In the genomic region with DNA sequence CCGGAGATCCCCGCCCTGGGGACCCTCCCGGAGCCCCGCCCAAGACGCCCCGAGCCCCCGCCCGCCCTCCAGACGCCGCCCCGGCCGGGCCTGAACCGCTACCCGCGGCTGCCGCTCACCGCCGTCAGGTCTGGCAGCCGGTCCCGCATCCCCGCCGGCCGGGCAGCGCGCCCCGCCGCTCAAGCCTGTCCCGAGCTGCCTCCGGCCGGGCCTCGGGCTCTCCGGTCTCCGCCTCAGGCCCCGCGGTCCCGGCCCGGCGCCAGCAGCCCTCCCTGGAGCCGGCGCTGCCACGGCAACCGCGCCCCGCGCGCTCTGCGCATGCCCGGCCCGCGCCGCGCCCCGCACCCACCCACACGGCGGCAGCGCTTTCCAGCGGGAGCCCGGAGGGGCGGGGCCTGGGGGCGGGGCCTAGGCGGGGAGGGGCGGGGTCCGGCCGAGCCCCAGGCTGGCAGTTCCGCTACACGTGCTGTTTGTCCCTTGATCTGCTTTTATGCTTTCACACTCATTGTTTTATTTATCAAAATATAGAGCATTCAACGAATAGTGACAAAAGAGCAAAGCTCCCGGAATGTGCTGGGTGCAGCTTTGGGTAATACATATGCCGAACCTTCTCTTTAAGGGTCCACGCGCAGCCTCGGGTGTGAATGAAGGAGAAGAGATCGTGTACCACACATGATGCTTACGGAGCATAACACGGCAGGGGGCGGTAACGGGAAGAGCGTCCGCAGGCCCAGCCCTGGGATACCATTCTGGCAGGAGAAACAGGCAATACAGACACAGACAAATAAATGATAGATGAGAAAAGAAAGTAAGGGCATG, we compare ENCODE assay signal across 1 cellular context.
TF ChIP-seq lines count a peak whose summit lies in the region.

A gene (minus strand): TSS at position 300 of the 819 bp plus-strand sequence. CDS start 151 bp downstream, at position 149.

TF ChIP-seq in GM12878, 131 proteins besides CTCF, POLR2A, EP300 and RAD21 (continued from another document):
- TF ChIP-seq, protein P1, sequence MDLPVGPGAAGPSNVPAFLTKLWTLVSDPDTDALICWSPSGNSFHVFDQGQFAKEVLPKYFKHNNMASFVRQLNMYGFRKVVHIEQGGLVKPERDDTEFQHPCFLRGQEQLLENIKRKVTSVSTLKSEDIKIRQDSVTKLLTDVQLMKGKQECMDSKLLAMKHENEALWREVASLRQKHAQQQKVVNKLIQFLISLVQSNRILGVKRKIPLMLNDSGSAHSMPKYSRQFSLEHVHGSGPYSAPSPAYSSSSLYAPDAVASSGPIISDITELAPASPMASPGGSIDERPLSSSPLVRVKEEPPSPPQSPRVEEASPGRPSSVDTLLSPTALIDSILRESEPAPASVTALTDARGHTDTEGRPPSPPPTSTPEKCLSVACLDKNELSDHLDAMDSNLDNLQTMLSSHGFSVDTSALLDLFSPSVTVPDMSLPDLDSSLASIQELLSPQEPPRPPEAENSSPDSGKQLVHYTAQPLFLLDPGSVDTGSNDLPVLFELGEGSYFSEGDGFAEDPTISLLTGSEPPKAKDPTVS (IDR thresholded peaks at IDR 0.05; ENCODE audit: low read depth, low read length): no peak
- TF ChIP-seq MTA3 (IDR thresholded peaks at IDR 0.05; ENCODE audit: borderline replicate concordance, low read length): no peak
- TF ChIP-seq EGR1 (IDR thresholded peaks at IDR 0.05; ENCODE audit: borderline replicate concordance in 1 of 2, low read depth in 2 of 2, low read length in 2 of 2): no peak
- TF ChIP-seq STAT1 (conservative IDR thresholded peaks at IDR 0.05): no peak
- no peak for TF ChIP-seq SIX5 (IDR thresholded peaks at IDR 0.05; ENCODE audit: low read depth, low read length, severe bottlenecking)
- TF ChIP-seq, protein P2, sequence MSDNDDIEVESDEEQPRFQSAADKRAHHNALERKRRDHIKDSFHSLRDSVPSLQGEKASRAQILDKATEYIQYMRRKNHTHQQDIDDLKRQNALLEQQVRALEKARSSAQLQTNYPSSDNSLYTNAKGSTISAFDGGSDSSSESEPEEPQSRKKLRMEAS (IDR thresholded peaks at IDR 0.05; ENCODE audit: low read depth, low read length): no peak
- TF ChIP-seq RUNX3 (IDR thresholded peaks at IDR 0.05; ENCODE audit: low read length): no peak
- TF ChIP-seq ZSCAN29 (IDR thresholded peaks at IDR 0.05): no peak
- no peak for TF ChIP-seq NFXL1 (IDR thresholded peaks at IDR 0.05; ENCODE audit: borderline replicate concordance)
- no peak for TF ChIP-seq RELA (IDR thresholded peaks at IDR 0.05; ENCODE audit: borderline replicate concordance, partially characterized antibody)
- TF ChIP-seq LARP7 (IDR thresholded peaks at IDR 0.05): peak; percentile 52; the same call in 1 of the 2 replicates
- peak; percentile 62 for TF ChIP-seq NRF1 (conservative IDR thresholded peaks at IDR 0.05; ENCODE audit: low read depth, low read length)
- TF ChIP-seq IKZF1 (conservative IDR thresholded peaks at IDR 0.05): peak; percentile 24; the same call in 1 of the 2 replicates
- no peak for TF ChIP-seq SUPT20H (IDR thresholded peaks at IDR 0.05; ENCODE audit: borderline replicate concordance, control insufficient read depth, low read depth, low read length)
- TF ChIP-seq DPF2 (IDR thresholded peaks at IDR 0.05): no peak
- TF ChIP-seq, protein P3, sequence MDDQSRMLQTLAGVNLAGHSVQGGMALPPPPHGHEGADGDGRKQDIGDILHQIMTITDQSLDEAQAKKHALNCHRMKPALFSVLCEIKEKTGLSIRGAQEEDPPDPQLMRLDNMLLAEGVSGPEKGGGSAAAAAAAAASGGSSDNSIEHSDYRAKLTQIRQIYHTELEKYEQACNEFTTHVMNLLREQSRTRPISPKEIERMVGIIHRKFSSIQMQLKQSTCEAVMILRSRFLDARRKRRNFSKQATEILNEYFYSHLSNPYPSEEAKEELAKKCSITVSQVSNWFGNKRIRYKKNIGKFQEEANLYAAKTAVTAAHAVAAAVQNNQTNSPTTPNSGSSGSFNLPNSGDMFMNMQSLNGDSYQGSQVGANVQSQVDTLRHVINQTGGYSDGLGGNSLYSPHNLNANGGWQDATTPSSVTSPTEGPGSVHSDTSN (IDR thresholded peaks at IDR 0.05; ENCODE audit: insufficient replicate concordance, low read depth, low read length): no peak
- TF ChIP-seq MXI1 (IDR thresholded peaks at IDR 0.05; ENCODE audit: low read depth, low read length): peak; percentile 49; the same call in 1 of the 2 replicates
- 0 out of 2 replicates have a peak, but pooled peaks have one; percentile 15 for TF ChIP-seq NR2F1 (conservative IDR thresholded peaks at IDR 0.05)
- no peak for TF ChIP-seq TCF12 (IDR thresholded peaks at IDR 0.05; ENCODE audit: low read depth, low read length)
- TF ChIP-seq NR2C1 (IDR thresholded peaks at IDR 0.05): 0 out of 2 replicates have a peak, but pooled peaks have one; percentile 23
- TF ChIP-seq SMC3 (IDR thresholded peaks at IDR 0.05; ENCODE audit: borderline replicate concordance, low read length): no peak
- TF ChIP-seq, protein P4, sequence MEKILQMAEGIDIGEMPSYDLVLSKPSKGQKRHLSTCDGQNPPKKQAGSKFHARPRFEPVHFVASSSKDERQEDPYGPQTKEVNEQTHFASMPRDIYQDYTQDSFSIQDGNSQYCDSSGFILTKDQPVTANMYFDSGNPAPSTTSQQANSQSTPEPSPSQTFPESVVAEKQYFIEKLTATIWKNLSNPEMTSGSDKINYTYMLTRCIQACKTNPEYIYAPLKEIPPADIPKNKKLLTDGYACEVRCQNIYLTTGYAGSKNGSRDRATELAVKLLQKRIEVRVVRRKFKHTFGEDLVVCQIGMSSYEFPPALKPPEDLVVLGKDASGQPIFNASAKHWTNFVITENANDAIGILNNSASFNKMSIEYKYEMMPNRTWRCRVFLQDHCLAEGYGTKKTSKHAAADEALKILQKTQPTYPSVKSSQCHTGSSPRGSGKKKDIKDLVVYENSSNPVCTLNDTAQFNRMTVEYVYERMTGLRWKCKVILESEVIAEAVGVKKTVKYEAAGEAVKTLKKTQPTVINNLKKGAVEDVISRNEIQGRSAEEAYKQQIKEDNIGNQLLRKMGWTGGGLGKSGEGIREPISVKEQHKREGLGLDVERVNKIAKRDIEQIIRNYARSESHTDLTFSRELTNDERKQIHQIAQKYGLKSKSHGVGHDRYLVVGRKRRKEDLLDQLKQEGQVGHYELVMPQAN (conservative IDR thresholded peaks at IDR 0.05): 0 out of 2 replicates have a peak, but pooled peaks have one; percentile 54
- TF ChIP-seq, protein P5, sequence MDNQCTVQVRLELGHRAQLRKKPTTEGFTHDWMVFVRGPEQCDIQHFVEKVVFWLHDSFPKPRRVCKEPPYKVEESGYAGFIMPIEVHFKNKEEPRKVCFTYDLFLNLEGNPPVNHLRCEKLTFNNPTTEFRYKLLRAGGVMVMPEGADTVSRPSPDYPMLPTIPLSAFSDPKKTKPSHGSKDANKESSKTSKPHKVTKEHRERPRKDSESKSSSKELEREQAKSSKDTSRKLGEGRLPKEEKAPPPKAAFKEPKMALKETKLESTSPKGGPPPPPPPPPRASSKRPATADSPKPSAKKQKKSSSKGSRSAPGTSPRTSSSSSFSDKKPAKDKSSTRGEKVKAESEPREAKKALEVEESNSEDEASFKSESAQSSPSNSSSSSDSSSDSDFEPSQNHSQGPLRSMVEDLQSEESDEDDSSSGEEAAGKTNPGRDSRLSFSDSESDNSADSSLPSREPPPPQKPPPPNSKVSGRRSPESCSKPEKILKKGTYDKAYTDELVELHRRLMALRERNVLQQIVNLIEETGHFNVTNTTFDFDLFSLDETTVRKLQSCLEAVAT (IDR thresholded peaks at IDR 0.05): no peak
- TF ChIP-seq HDGF (IDR thresholded peaks at IDR 0.05): no peak
- TF ChIP-seq CHD2 (IDR thresholded peaks at IDR 0.05; ENCODE audit: borderline replicate concordance, low read depth, low read length): no peak
- TF ChIP-seq, protein P6, sequence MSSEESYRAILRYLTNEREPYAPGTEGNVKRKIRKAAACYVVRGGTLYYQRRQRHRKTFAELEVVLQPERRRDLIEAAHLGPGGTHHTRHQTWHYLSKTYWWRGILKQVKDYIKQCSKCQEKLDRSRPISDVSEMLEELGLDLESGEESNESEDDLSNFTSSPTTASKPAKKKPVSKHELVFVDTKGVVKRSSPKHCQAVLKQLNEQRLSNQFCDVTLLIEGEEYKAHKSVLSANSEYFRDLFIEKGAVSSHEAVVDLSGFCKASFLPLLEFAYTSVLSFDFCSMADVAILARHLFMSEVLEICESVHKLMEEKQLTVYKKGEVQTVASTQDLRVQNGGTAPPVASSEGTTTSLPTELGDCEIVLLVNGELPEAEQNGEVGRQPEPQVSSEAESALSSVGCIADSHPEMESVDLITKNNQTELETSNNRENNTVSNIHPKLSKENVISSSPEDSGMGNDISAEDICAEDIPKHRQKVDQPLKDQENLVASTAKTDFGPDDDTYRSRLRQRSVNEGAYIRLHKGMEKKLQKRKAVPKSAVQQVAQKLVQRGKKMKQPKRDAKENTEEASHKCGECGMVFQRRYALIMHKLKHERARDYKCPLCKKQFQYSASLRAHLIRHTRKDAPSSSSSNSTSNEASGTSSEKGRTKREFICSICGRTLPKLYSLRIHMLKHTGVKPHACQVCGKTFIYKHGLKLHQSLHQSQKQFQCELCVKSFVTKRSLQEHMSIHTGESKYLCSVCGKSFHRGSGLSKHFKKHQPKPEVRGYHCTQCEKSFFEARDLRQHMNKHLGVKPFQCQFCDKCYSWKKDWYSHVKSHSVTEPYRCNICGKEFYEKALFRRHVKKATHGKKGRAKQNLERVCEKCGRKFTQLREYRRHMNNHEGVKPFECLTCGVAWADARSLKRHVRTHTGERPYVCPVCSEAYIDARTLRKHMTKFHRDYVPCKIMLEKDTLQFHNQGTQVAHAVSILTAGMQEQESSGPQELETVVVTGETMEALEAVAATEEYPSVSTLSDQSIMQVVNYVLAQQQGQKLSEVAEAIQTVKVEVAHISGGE (CRISPR knock-in tag; IDR thresholded peaks at IDR 0.05): no peak
- TF ChIP-seq ETV6 (conservative IDR thresholded peaks at IDR 0.05 in 1 of 2, IDR thresholded peaks at IDR 0.05 in 1 of 2; ENCODE audit: borderline replicate concordance in 1 of 2, low read depth in 1 of 2): no peak
- no peak for TF ChIP-seq ZNF217 (IDR thresholded peaks at IDR 0.05)
- no peak for TF ChIP-seq JUND (IDR thresholded peaks at IDR 0.05; ENCODE audit: low read depth, low read length)
- TF ChIP-seq, protein P7, sequence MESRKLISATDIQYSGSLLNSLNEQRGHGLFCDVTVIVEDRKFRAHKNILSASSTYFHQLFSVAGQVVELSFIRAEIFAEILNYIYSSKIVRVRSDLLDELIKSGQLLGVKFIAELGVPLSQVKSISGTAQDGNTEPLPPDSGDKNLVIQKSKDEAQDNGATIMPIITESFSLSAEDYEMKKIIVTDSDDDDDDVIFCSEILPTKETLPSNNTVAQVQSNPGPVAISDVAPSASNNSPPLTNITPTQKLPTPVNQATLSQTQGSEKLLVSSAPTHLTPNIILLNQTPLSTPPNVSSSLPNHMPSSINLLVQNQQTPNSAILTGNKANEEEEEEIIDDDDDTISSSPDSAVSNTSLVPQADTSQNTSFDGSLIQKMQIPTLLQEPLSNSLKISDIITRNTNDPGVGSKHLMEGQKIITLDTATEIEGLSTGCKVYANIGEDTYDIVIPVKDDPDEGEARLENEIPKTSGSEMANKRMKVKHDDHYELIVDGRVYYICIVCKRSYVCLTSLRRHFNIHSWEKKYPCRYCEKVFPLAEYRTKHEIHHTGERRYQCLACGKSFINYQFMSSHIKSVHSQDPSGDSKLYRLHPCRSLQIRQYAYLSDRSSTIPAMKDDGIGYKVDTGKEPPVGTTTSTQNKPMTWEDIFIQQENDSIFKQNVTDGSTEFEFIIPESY (IDR thresholded peaks at IDR 0.05): no peak
- no peak for TF ChIP-seq SIN3A (IDR thresholded peaks at IDR 0.05; ENCODE audit: low read depth, low read length)
- TF ChIP-seq, protein P8, sequence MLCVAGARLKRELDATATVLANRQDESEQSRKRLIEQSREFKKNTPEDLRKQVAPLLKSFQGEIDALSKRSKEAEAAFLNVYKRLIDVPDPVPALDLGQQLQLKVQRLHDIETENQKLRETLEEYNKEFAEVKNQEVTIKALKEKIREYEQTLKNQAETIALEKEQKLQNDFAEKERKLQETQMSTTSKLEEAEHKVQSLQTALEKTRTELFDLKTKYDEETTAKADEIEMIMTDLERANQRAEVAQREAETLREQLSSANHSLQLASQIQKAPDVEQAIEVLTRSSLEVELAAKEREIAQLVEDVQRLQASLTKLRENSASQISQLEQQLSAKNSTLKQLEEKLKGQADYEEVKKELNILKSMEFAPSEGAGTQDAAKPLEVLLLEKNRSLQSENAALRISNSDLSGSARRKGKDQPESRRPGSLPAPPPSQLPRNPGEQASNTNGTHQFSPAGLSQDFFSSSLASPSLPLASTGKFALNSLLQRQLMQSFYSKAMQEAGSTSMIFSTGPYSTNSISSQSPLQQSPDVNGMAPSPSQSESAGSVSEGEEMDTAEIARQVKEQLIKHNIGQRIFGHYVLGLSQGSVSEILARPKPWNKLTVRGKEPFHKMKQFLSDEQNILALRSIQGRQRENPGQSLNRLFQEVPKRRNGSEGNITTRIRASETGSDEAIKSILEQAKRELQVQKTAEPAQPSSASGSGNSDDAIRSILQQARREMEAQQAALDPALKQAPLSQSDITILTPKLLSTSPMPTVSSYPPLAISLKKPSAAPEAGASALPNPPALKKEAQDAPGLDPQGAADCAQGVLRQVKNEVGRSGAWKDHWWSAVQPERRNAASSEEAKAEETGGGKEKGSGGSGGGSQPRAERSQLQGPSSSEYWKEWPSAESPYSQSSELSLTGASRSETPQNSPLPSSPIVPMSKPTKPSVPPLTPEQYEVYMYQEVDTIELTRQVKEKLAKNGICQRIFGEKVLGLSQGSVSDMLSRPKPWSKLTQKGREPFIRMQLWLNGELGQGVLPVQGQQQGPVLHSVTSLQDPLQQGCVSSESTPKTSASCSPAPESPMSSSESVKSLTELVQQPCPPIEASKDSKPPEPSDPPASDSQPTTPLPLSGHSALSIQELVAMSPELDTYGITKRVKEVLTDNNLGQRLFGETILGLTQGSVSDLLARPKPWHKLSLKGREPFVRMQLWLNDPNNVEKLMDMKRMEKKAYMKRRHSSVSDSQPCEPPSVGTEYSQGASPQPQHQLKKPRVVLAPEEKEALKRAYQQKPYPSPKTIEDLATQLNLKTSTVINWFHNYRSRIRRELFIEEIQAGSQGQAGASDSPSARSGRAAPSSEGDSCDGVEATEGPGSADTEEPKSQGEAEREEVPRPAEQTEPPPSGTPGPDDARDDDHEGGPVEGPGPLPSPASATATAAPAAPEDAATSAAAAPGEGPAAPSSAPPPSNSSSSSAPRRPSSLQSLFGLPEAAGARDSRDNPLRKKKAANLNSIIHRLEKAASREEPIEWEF (IDR thresholded peaks at IDR 0.05; ENCODE audit: insufficient replicate concordance, low read depth, low read length): no peak
- TF ChIP-seq NFIC (IDR thresholded peaks at IDR 0.05; ENCODE audit: low read depth, low read length): no peak
- TF ChIP-seq IRF4 (IDR thresholded peaks at IDR 0.05; ENCODE audit: low read depth, low read length): no peak
- no peak for TF ChIP-seq TCF3 (IDR thresholded peaks at IDR 0.05; ENCODE audit: borderline replicate concordance, insufficient read depth, low read depth, low read length)
- no peak for TF ChIP-seq SMARCA5 (IDR thresholded peaks at IDR 0.05)
- TF ChIP-seq HCFC1 (IDR thresholded peaks at IDR 0.05; ENCODE audit: low read length): no peak
- no peak for TF ChIP-seq SP1 (IDR thresholded peaks at IDR 0.05; ENCODE audit: low read depth, low read length)
- TF ChIP-seq PML (IDR thresholded peaks at IDR 0.05; ENCODE audit: low read length): no peak
